Comparison of ENCODE assay signal across 1 cellular context in genomic region chr4:1035510-1035909, GRCh38.
TF ChIP-seq lines count a peak whose summit lies in the region.

No MANE protein-coding gene starts in this region.

TF ChIP-seq in endothelial cell of umbilical vein, 7 proteins besides CTCF, POLR2A, EP300 and RAD21 (continued from another document):
- TF ChIP-seq MAX (IDR thresholded peaks at IDR 0.05; ENCODE audit: insufficient read depth, insufficient read length) (no peak), POLR2AphosphoS5 (IDR thresholded peaks at IDR 0.05; ENCODE audit: insufficient read depth, low read depth, low read length) (no peak)
TF ChIP-seq in endothelial cell of umbilical vein: peak in this region for 0.
